Comparison of ENCODE assay signal across 2 cellular contexts in the genomic region with DNA sequence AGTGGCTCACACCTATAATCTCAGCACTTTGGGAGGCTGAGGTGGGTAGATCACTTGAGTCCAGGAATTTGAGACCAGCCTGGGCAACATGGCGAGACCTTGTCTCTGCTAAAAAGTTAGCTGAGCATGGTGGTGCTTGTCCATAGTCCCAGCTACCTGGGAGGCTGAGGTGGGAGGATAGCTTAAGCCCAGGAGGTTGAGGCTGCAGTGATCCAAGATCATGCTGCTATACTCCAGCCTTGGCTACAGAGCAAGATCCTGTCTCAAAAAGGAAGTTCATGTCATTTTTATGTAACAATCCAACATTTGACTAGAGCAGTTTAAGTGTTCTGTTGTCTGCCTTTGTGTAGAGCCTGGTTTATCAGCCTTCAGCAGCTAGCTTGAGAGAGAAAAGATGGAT.
TF ChIP-seq lines count a peak whose summit lies in the region.

No MANE protein-coding gene starts in this region.

TF ChIP-seq in endothelial cell of umbilical vein, 7 proteins besides CTCF, POLR2A, EP300 and RAD21:
- TF ChIP-seq, protein P1, sequence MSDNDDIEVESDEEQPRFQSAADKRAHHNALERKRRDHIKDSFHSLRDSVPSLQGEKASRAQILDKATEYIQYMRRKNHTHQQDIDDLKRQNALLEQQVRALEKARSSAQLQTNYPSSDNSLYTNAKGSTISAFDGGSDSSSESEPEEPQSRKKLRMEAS (IDR thresholded peaks at IDR 0.05; ENCODE audit: insufficient read depth, insufficient read length) = no peak
- TF ChIP-seq EZH2 (IDR thresholded peaks at IDR 0.05; ENCODE audit: borderline replicate concordance, low read depth, low read length, severe bottlenecking) (no peak), JUN (IDR thresholded peaks at IDR 0.05; ENCODE audit: borderline replicate concordance, insufficient read depth, insufficient read length, low read depth) (no peak), POLR2AphosphoS5 (IDR thresholded peaks at IDR 0.05; ENCODE audit: insufficient read depth, low read depth, low read length) (no peak), FOS (IDR thresholded peaks at IDR 0.05; ENCODE audit: borderline replicate concordance, insufficient read depth, low read length) (no peak), MYC (IDR thresholded peaks at IDR 0.05; ENCODE audit: low read depth, low read length) (no peak), GATA2 (IDR thresholded peaks at IDR 0.05; ENCODE audit: insufficient read depth, insufficient read length, low read depth, low read length) (no peak)

TF ChIP-seq in HepG2, 621 proteins besides CTCF, POLR2A, EP300 and RAD21:
- no peak for TF ChIP-seq POGZ (CRISPR knock-in tag; IDR thresholded peaks at IDR 0.05)
- TF ChIP-seq POLR2AphosphoS5 (IDR thresholded peaks at IDR 0.05; ENCODE audit: low read depth, low read length) = peak; percentile 47; the same call in 1 of the 2 replicates
- TF ChIP-seq, protein P2, sequence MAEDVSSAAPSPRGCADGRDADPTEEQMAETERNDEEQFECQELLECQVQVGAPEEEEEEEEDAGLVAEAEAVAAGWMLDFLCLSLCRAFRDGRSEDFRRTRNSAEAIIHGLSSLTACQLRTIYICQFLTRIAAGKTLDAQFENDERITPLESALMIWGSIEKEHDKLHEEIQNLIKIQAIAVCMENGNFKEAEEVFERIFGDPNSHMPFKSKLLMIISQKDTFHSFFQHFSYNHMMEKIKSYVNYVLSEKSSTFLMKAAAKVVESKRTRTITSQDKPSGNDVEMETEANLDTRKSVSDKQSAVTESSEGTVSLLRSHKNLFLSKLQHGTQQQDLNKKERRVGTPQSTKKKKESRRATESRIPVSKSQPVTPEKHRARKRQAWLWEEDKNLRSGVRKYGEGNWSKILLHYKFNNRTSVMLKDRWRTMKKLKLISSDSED (CRISPR knock-in tag; IDR thresholded peaks at IDR 0.05) = no peak
- no peak for TF ChIP-seq ZNF678 (CRISPR knock-in tag; IDR thresholded peaks at IDR 0.05)
- TF ChIP-seq SSRP1 (CRISPR knock-in tag; IDR thresholded peaks at IDR 0.05) = peak; percentile 35; the same call in 1 of the 2 replicates
- TF ChIP-seq PAF1 (CRISPR knock-in tag; IDR thresholded peaks at IDR 0.05) = 0 out of 2 replicates have a peak, but pooled peaks have one; percentile 55
- TF ChIP-seq ZNF567 (CRISPR knock-in tag; IDR thresholded peaks at IDR 0.05; ENCODE audit: borderline replicate concordance) = no peak
- no peak for TF ChIP-seq MAZ (IDR thresholded peaks at IDR 0.05; ENCODE audit: borderline replicate concordance, low read depth, low read length)
- no peak for TF ChIP-seq MAZ (CRISPR knock-in tag; IDR thresholded peaks at IDR 0.05; ENCODE audit: low read depth)
- no peak for TF ChIP-seq NCOA1 (CRISPR knock-in tag; IDR thresholded peaks at IDR 0.05)
- TF ChIP-seq ZNF615 (CRISPR knock-in tag; IDR thresholded peaks at IDR 0.05; ENCODE audit: borderline replicate concordance) = no peak
- TF ChIP-seq RBFOX2 (IDR thresholded peaks at IDR 0.05; ENCODE audit: low read depth, low read length) = 0 out of 2 replicates have a peak, but pooled peaks have one; percentile 3
- TF ChIP-seq, protein P3, sequence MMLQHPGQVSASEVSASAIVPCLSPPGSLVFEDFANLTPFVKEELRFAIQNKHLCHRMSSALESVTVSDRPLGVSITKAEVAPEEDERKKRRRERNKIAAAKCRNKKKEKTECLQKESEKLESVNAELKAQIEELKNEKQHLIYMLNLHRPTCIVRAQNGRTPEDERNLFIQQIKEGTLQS (CRISPR knock-in tag; IDR thresholded peaks at IDR 0.05) = no peak
- TF ChIP-seq KDM6A (CRISPR knock-in tag; IDR thresholded peaks at IDR 0.05; ENCODE audit: low read depth) = no peak
- TF ChIP-seq EED (CRISPR knock-in tag; IDR thresholded peaks at IDR 0.05) = no peak
- TF ChIP-seq ZNF329 (CRISPR knock-in tag; IDR thresholded peaks at IDR 0.05; ENCODE audit: low read depth) = no peak
- TF ChIP-seq ZNF557 (CRISPR knock-in tag; IDR thresholded peaks at IDR 0.05) = no peak
- 0 out of 2 replicates have a peak, but pooled peaks have one; percentile 7 for TF ChIP-seq HHEX (CRISPR knock-in tag; IDR thresholded peaks at IDR 0.05)
- TF ChIP-seq, protein P4, sequence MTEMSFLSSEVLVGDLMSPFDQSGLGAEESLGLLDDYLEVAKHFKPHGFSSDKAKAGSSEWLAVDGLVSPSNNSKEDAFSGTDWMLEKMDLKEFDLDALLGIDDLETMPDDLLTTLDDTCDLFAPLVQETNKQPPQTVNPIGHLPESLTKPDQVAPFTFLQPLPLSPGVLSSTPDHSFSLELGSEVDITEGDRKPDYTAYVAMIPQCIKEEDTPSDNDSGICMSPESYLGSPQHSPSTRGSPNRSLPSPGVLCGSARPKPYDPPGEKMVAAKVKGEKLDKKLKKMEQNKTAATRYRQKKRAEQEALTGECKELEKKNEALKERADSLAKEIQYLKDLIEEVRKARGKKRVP (CRISPR knock-in tag; IDR thresholded peaks at IDR 0.05) = no peak
- no peak for TF ChIP-seq MTF1 (CRISPR knock-in tag; IDR thresholded peaks at IDR 0.05)
- no peak for TF ChIP-seq ZKSCAN8 (CRISPR knock-in tag; IDR thresholded peaks at IDR 0.05; ENCODE audit: borderline replicate concordance)
- TF ChIP-seq, protein P5, sequence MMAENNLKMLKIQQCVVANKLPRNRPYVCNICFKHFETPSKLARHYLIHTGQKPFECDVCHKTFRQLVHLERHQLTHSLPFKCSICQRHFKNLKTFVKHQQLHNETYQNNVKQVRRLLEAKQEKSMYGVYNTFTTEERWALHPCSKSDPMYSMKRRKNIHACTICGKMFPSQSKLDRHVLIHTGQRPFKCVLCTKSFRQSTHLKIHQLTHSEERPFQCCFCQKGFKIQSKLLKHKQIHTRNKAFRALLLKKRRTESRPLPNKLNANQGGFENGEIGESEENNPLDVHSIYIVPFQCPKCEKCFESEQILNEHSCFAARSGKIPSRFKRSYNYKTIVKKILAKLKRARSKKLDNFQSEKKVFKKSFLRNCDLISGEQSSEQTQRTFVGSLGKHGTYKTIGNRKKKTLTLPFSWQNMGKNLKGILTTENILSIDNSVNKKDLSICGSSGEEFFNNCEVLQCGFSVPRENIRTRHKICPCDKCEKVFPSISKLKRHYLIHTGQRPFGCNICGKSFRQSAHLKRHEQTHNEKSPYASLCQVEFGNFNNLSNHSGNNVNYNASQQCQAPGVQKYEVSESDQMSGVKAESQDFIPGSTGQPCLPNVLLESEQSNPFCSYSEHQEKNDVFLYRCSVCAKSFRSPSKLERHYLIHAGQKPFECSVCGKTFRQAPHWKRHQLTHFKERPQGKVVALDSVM (CRISPR knock-in tag; IDR thresholded peaks at IDR 0.05) = peak; percentile 75; the same call in 1 of the 2 replicates
